21 cellular contexts compared by ENCODE assay signal in the genomic region with DNA sequence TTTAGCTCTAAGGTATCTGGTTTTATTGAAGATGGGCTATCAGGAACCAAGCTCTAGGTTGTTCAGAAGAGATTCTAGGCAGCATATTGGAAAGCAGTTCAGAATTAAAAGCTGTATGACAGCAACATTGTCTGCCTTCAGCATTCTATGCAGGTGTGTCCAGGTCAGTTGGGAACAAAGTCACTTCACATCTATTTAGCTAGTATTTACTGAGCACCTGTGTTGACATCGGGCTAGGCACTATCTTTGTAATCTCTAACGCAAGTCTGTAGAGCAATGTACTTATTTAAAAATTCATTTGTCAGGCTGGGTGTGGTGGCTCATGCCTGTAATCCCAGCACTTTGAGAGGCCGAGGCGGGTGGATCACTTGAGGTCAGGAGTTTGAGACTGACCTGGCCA.
"Had no signal": no experiment of that assay in that cellular context is flagged by ENCODE, and none has a peak within 500 bp of the region (broad histone marks: within the 10 kb centered on the region; RNA-seq: fewer than 3 reads in every experiment).

No MANE protein-coding gene starts in this region.

- H3K27ac Mint-ChIP-seq: activated CD4-positive, alpha-beta memory T cell treated with anti-CD3 and anti-CD28 coated beads for 36 hours; activated naive CD8-positive, alpha-beta T cell treated with anti-CD3 and anti-CD28 coated beads for 36 hours; naive thymus-derived CD4-positive, alpha-beta T cell had no signal

- H3K4me1 ChIP-seq: breast epithelium, testis had no signal

- H3K27me3 ChIP-seq: ascending aorta, breast epithelium, gastrocnemius medialis, right atrium auricular region, testis had no signal

- FAIRE-seq: islet of Langerhans, TTC549 had no signal

- H3K4me3 ChIP-seq: breast epithelium, gastrocnemius medialis, right atrium auricular region, skin epidermis, testis had no signal

- ATAC-seq: activated CD4-positive, CD25-positive, alpha-beta regulatory T cell treated with anti-CD3 and anti-CD28 coated beads, Interleukin-2, amount 50 U/mL, for 24 hours; activated T-cell treated with anti-CD3 and anti-CD28 coated beads, Interleukin-2, amount 50 U/mL, for 4 hours; effector memory CD8-positive, alpha-beta T cell; gastrocnemius medialis; naive thymus-derived CD4-positive, alpha-beta T cell; stimulated activated naive CD8-positive, alpha-beta T cell treated with anti-CD3 and anti-CD28 coated beads, Interleukin-15, Interleukin-2, amounts not matched to agents 100 U/mL and 50 U/mL, for 24 hours had no signal

- H3K27me3 Mint-ChIP-seq: activated CD4-positive, alpha-beta memory T cell treated with anti-CD3 and anti-CD28 coated beads for 36 hours; activated naive CD8-positive, alpha-beta T cell treated with anti-CD3 and anti-CD28 coated beads for 36 hours; effector memory CD8-positive, alpha-beta T cell; naive thymus-derived CD4-positive, alpha-beta T cell had no signal

- DNase-seq: activated CD4-positive, alpha-beta memory T cell treated with anti-CD3 and anti-CD28 coated beads for 36 hours; activated gamma-delta T cell; activated naive CD8-positive, alpha-beta T cell treated with anti-CD3 and anti-CD28 coated beads for 36 hours; activated T-cell treated with anti-CD3 and anti-CD28 coated beads, Interleukin-2, amount 50 U/mL, for 4 hours; dermis blood vessel endothelial cell; effector memory CD8-positive, alpha-beta T cell; gastrocnemius medialis; naive thymus-derived CD4-positive, alpha-beta T cell; stimulated activated CD4-positive, alpha-beta T cell treated with anti-CD3 and anti-CD28 coated beads, Interleukin-4, amount 100 ng/mL, for 4 hours; stimulated activated CD8-positive, alpha-beta memory T cell treated with anti-CD3 and anti-CD28 coated beads, Interleukin-4, amount 100 ng/mL, for 48 hours; stimulated activated naive CD8-positive, alpha-beta T cell treated with anti-CD3 and anti-CD28 coated beads, Interleukin-15, Interleukin-2, amounts not matched to agents 100 U/mL and 50 U/mL, for 24 hours; SW 1271; testis had no signal

- H3K36me3 ChIP-seq: breast epithelium had no signal

- H3K9me3 ChIP-seq: ascending aorta, breast epithelium, gastrocnemius medialis, right atrium auricular region, testis had no signal

- H3K27ac ChIP-seq: breast epithelium, epithelial cell of prostate, right atrium auricular region, testis had no signal

- H3K4me3 Mint-ChIP-seq: activated CD4-positive, alpha-beta memory T cell treated with anti-CD3 and anti-CD28 coated beads for 36 hours; activated naive CD8-positive, alpha-beta T cell treated with anti-CD3 and anti-CD28 coated beads for 36 hours; activated T-cell treated with anti-CD3 and anti-CD28 coated beads, Interleukin-2, amount 50 U/mL, for 4 hours; naive thymus-derived CD4-positive, alpha-beta T cell had no signal

- H3K9me3 Mint-ChIP-seq: activated CD4-positive, alpha-beta memory T cell treated with anti-CD3 and anti-CD28 coated beads for 36 hours; activated naive CD8-positive, alpha-beta T cell treated with anti-CD3 and anti-CD28 coated beads for 36 hours; activated T-cell treated with anti-CD3 and anti-CD28 coated beads, Interleukin-2, amount 50 U/mL, for 4 hours; effector memory CD8-positive, alpha-beta T cell; naive thymus-derived CD4-positive, alpha-beta T cell had no signal
